In the genomic region with DNA sequence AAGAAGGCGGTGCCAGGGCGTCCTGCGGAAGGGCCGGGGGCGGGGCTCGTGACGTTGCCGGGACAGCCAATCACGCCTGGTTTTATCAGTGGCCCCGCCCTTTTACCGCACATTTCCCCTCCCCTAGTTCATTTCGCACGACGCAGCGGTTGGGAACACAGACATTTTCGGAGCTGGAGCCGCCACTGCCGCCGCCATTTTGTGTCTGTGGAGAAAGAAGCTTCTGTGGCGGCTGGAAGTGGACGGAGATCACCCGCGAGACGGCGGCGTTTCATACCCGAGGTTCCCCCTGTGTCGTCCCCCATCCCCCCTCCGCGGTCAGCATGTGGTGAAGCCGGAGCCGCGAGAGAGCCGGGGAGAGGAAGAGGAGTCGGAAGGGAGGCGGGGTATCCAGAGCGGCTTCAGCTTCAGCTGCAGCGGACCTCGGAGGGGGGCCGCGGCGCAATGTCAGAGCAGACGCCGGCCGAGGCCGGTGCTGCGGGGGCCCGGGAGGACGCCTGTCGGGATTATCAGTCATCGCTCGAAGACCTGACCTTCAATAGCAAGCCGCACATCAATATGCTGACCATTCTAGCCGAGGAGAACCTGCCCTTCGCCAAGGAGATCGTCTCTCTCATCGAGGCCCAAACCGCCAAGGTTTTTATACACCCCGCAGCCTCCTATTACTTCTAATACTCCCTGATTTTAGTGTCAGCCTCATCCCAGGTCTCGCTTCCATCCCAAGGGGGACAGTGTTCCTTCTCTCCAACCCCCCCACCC, we compare ENCODE assay signal across 8 cellular contexts. TPM values are rescaled to one million over a fixed set of nuclear protein-coding genes. Genes with fewer than 3 reads are reported as not detected.
DNase-seq lines count a peak whose midpoint lies in the region; ATAC-seq and TF ChIP-seq lines count a peak whose summit lies in the region.

A gene with protein sequence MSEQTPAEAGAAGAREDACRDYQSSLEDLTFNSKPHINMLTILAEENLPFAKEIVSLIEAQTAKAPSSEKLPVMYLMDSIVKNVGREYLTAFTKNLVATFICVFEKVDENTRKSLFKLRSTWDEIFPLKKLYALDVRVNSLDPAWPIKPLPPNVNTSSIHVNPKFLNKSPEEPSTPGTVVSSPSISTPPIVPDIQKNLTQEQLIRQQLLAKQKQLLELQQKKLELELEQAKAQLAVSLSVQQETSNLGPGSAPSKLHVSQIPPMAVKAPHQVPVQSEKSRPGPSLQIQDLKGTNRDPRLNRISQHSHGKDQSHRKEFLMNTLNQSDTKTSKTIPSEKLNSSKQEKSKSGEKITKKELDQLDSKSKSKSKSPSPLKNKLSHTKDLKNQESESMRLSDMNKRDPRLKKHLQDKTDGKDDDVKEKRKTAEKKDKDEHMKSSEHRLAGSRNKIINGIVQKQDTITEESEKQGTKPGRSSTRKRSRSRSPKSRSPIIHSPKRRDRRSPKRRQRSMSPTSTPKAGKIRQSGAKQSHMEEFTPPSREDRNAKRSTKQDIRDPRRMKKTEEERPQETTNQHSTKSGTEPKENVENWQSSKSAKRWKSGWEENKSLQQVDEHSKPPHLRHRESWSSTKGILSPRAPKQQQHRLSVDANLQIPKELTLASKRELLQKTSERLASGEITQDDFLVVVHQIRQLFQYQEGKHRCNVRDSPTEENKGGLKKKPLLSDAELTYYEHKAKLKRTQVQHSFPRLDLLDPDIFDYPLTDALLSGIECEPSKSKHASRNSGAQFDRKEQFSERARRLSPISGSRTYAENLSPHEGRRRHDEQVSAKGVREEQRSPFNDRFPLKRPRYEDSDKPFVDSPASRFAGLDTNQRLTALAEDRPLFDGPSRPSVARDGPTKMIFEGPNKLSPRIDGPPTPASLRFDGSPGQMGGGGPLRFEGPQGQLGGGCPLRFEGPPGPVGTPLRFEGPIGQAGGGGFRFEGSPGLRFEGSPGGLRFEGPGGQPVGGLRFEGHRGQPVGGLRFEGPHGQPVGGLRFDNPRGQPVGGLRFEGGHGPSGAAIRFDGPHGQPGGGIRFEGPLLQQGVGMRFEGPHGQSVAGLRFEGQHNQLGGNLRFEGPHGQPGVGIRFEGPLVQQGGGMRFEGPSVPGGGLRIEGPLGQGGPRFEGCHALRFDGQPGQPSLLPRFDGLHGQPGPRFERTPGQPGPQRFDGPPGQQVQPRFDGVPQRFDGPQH (N-terminal part only) (plus strand): TSS at position 136 of the 759 bp plus-strand sequence. CDS start 309 bp downstream, at position 445.

- 0% methylated on average over 13 to 60 of the region's 60 CpGs for WGBS in heart left ventricle, 4 donors

- H3K27ac Mint-ChIP-seq in activated naive CD4-positive, alpha-beta T cell treated with anti-CD3 and anti-CD28 coated beads, Interleukin-2, amount 50 U/mL, for 24 hours: peak within 1 kb of the TSS; percentile 98

- H3K9me3 Mint-ChIP-seq in activated naive CD4-positive, alpha-beta T cell treated with anti-CD3 and anti-CD28 coated beads, Interleukin-2, amount 50 U/mL, for 24 hours: no peaks in the 10 kb centered on the region

- H3K27me3 ChIP-seq in heart left ventricle: no peaks in the 10 kb centered on the region
- no peaks in the 10 kb centered on the region for H3K27me3 ChIP-seq in rectal smooth muscle tissue (ENCODE audit: control insufficient read depth, insufficient read depth, low read length)

- H3K27me3 Mint-ChIP-seq in activated naive CD4-positive, alpha-beta T cell treated with anti-CD3 and anti-CD28 coated beads, Interleukin-2, amount 50 U/mL, for 24 hours: no peaks in the 10 kb centered on the region

- peak within 1 kb of the TSS; percentile 94 to 100 (median 99) for H3K27ac ChIP-seq in heart left ventricle
- peak within 1 kb of the TSS; percentile 99 for H3K27ac ChIP-seq in rectal smooth muscle tissue (ENCODE audit: low read depth, low read length)

- peak; percentile 96 for TF ChIP-seq POLR2A in GM19099 (IDR thresholded peaks at IDR 0.05; ENCODE audit: extremely low read depth, insufficient read length, low read depth)
- peak; percentile 100 for TF ChIP-seq POLR2A in heart left ventricle (IDR thresholded peaks at IDR 0.05)

- H3K36me3 Mint-ChIP-seq in activated naive CD4-positive, alpha-beta T cell treated with anti-CD3 and anti-CD28 coated beads, Interleukin-2, amount 50 U/mL, for 24 hours: peaks cover 25% of the 10 kb centered on the region

- intact Hi-C loops in heart left ventricle (cut with DNase I): loop anchor here (1.0 to 10.0 kb wide), 16 partner anchors 35 to 256 kb away; a partner anchor contains a TSS

- TF ChIP-seq CTCF in AG04449 (IDR thresholded peaks at IDR 0.05; ENCODE audit: insufficient read depth, low read length, missing control alignments) (no peak), heart left ventricle (IDR thresholded peaks at IDR 0.05) (no peak)

- H3K36me3 ChIP-seq in heart left ventricle (peaks cover 0 to 20% (median 0%) of the 10 kb centered on the region in 9 donors), rectal smooth muscle tissue (ENCODE audit: control insufficient read depth, insufficient read depth, low read length) (no peaks in the 10 kb centered on the region)

- peak within 1 kb of the TSS; percentile 99 for H3K4me3 Mint-ChIP-seq in activated naive CD4-positive, alpha-beta T cell treated with anti-CD3 and anti-CD28 coated beads, Interleukin-2, amount 50 U/mL, for 24 hours

- CTCF ChIA-PET in AG04449 (lab: Yijun Ruan, JAX): interaction anchor here (0.9 kb wide), 1 partner anchor 20 kb away, joined by 3 read pairs; no protein-coding TSS in a partner anchor

- DNase-seq in AG04449 (ENCODE audit: low read depth, low spot score) (no peak), heart left ventricle (no peak), NCI-H2107 treated with DMSO at 0.1 percent for 48 hours (lab: John Stamatoyannopoulos, UW; ENCODE audit: unreplicated experiment) (no peak)

- POLR2A ChIA-PET in AG04449 (lab: Yijun Ruan, JAX): interaction anchor here (0.9 to 2.5 kb wide), 10 partner anchors 9 to 256 kb away, joined by 3 to 18 read pairs (median 5); a partner anchor contains a TSS

- H3K4me1 ChIP-seq in heart left ventricle (peaks cover 2 to 39% (median 27%) of the 10 kb centered on the region in 12 donors), rectal smooth muscle tissue (ENCODE audit: control insufficient read depth, insufficient read depth, low read length) (peaks cover 11% of the 10 kb centered on the region)

- no peaks in the 10 kb centered on the region for H3K9me3 ChIP-seq in heart left ventricle

- H3K4me3 ChIP-seq in AG04449 (ENCODE audit: low read depth, low read length) (peak within 1 kb of the TSS; percentile 84), heart left ventricle (peak within 1 kb of the TSS; percentile 76 to 98 (median 87)), rectal smooth muscle tissue (ENCODE audit: low read length) (peak within 1 kb of the TSS; percentile 92)

- ATAC-seq in HG03520 (IDR thresholded peaks at IDR 0.05; ENCODE audit: unreplicated experiment): peak; percentile 0
- ATAC-seq in heart left ventricle: peak in 3 of 4 donors; percentile 15 to 31 (median 25)
- ATAC-seq in GM19463 (IDR thresholded peaks at IDR 0.05; ENCODE audit: unreplicated experiment): no peak

- H3K4me1 Mint-ChIP-seq in activated naive CD4-positive, alpha-beta T cell treated with anti-CD3 and anti-CD28 coated beads, Interleukin-2, amount 50 U/mL, for 24 hours: peaks cover 34% of the 10 kb centered on the region

- H3K9ac ChIP-seq in rectal smooth muscle tissue (ENCODE audit: low read length): peak within 1 kb of the TSS; percentile 98

RNA-seq across cellular contexts. Expression of the gene that starts here (rescaled TPM):
- total RNA-seq in heart left ventricle: 10 to 100 TPM; 20.0 to 35.7 (median 27.6) TPM
- polyA plus RNA-seq in heart left ventricle: 10 to 100 TPM; 15.2 to 17.2 TPM
